In genomic region chr7:151398446-151399304, GRCh38 we compare ENCODE assay signal across 2 cellular contexts.
TF ChIP-seq lines count a peak whose summit lies in the region.

No MANE protein-coding gene starts in this region.

TF ChIP-seq in SK-N-SH, 30 proteins besides CTCF, POLR2A, EP300 and RAD21:
- no peak for TF ChIP-seq YY1 (IDR thresholded peaks at IDR 0.05; ENCODE audit: low read depth)
- no peak for TF ChIP-seq EZH2phosphoT487 (IDR thresholded peaks at IDR 0.05; ENCODE audit: borderline replicate concordance, low read depth)
TF ChIP-seq in SK-N-SH: peak in this region for 0.

TF ChIP-seq in SK-N-SH treated with all-trans-retinoic acid at 6 μM for 48 hours, 23 proteins besides CTCF, POLR2A, EP300 and RAD21:
- TF ChIP-seq TSHZ2 (CRISPR knock-in tag; IDR thresholded peaks at IDR 0.05) (no peak), POU6F1 (CRISPR knock-in tag; IDR thresholded peaks at IDR 0.05; ENCODE audit: borderline replicate concordance, low read depth) (no peak), BACH2 (CRISPR knock-in tag; IDR thresholded peaks at IDR 0.05; ENCODE audit: borderline replicate concordance) (no peak), GLIS3 (CRISPR knock-in tag; IDR thresholded peaks at IDR 0.05) (no peak), SNAI2 (CRISPR knock-in tag; IDR thresholded peaks at IDR 0.05) (no peak), ZFP30 (CRISPR knock-in tag; IDR thresholded peaks at IDR 0.05) (no peak)
